ENCODE assay signal across 1 cellular context in genomic region chrX:153922932-153923857, GRCh38.
TF ChIP-seq lines count a peak whose summit lies in the region.

No MANE protein-coding gene starts in this region.

TF ChIP-seq in H1, 55 proteins besides CTCF, POLR2A, EP300 and RAD21:
- TF ChIP-seq KDM1A (IDR thresholded peaks at IDR 0.05; ENCODE audit: borderline replicate concordance, low read length), result no peak
- no peak for TF ChIP-seq SIX5 (IDR thresholded peaks at IDR 0.05; ENCODE audit: low read depth, low read length)
- TF ChIP-seq JUN (IDR thresholded peaks at IDR 0.05; ENCODE audit: low read depth, low read length), result no peak
- TF ChIP-seq, protein P1, sequence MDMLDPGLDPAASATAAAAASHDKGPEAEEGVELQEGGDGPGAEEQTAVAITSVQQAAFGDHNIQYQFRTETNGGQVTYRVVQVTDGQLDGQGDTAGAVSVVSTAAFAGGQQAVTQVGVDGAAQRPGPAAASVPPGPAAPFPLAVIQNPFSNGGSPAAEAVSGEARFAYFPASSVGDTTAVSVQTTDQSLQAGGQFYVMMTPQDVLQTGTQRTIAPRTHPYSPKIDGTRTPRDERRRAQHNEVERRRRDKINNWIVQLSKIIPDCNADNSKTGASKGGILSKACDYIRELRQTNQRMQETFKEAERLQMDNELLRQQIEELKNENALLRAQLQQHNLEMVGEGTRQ (IDR thresholded peaks at IDR 0.05; ENCODE audit: low read length), result no peak
- no peak for TF ChIP-seq RFX5 (IDR thresholded peaks at IDR 0.05; ENCODE audit: borderline replicate concordance, low read depth, low read length)
- TF ChIP-seq EGR1 (IDR thresholded peaks at IDR 0.05; ENCODE audit: borderline replicate concordance, low read depth, low read length), result no peak
- TF ChIP-seq HDAC6 (IDR thresholded peaks at IDR 0.05; ENCODE audit: low read depth, low read length), result no peak
- TF ChIP-seq TEAD4 (IDR thresholded peaks at IDR 0.05; ENCODE audit: low read depth, low read length), result no peak
- TF ChIP-seq PHF8 (conservative IDR thresholded peaks at IDR 0.05; ENCODE audit: low read depth, low read length), result no peak
- TF ChIP-seq CHD2 (IDR thresholded peaks at IDR 0.05; ENCODE audit: low read length), result no peak
- TF ChIP-seq SUZ12 (IDR thresholded peaks at IDR 0.05; ENCODE audit: low read length), result no peak
- no peak for TF ChIP-seq CHD7 (IDR thresholded peaks at IDR 0.05; ENCODE audit: insufficient replicate concordance, low read length)
- TF ChIP-seq SIRT6 (IDR thresholded peaks at IDR 0.05; ENCODE audit: low read length), result no peak
- TF ChIP-seq KDM5A (IDR thresholded peaks at IDR 0.05; ENCODE audit: low read length), result no peak
- no peak for TF ChIP-seq SAP30 (IDR thresholded peaks at IDR 0.05; ENCODE audit: insufficient read depth, insufficient replicate concordance, low read length)
- TF ChIP-seq, protein P2, sequence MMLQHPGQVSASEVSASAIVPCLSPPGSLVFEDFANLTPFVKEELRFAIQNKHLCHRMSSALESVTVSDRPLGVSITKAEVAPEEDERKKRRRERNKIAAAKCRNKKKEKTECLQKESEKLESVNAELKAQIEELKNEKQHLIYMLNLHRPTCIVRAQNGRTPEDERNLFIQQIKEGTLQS (IDR thresholded peaks at IDR 0.05; ENCODE audit: insufficient read depth, low read depth, low read length), result no peak
- no peak for TF ChIP-seq RNF2 (IDR thresholded peaks at IDR 0.05; ENCODE audit: borderline replicate concordance, low read depth, low read length, missing control alignments, poor library complexity, severe bottlenecking)
- no peak for TF ChIP-seq ASH2L (IDR thresholded peaks at IDR 0.05; ENCODE audit: low read length)
- no peak for TF ChIP-seq BACH1 (IDR thresholded peaks at IDR 0.05; ENCODE audit: low read length)
